12 cellular contexts compared by ENCODE assay signal in the genomic region with DNA sequence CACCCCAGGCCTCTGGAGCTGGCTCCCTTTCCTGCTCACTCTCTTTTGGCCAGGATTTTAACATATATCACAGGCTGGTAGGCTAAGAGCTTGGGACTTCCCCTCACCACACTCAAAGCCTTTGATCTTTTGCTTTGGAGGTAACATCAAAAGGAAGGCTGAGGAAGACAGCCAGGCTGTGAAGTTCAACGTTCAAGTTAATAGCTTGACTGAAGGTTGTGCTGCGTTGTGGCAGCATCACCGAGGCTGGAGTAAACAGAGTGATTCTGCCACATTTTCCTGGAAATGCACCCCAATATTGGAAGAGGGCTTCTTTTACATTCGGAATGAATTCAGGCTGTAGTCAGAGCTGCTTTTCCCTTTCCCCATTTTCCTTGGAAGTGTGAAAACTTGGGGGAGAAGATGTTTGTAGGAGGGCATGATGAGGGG. TPM values are rescaled to one million over a fixed set of nuclear protein-coding genes. Genes with fewer than 3 reads are reported as not detected.
DNase-seq lines count a peak whose midpoint lies in the region; ATAC-seq, FAIRE-seq and TF ChIP-seq lines count a peak whose summit lies in the region.
"Had no signal": no experiment of that assay in that cellular context is flagged by ENCODE, and none has a peak within 500 bp of the region (broad histone marks: within the 10 kb centered on the region; RNA-seq: fewer than 3 reads in every experiment).

No MANE protein-coding gene starts in this region.

- H3K27ac Mint-ChIP-seq in WTC11, result no peak overlapping the region; the same call in 1 of the 2 replicates

- H4K20me1 ChIP-seq in GM12878 (ENCODE audit: control insufficient read depth, insufficient read depth), result no peaks in the 10 kb centered on the region

- no peak overlapping the region for H3K4me2 ChIP-seq in GM12878 (ENCODE audit: control insufficient read depth, insufficient read depth)

- DNase-seq in WTC11 (ENCODE audit: low spot score), result no peak
- no peak for DNase-seq in GM12878 (ENCODE audit: low read depth, low spot score)
- DNase-seq in stimulated activated CD4-positive, alpha-beta T cell treated with anti-CD3 and anti-CD28 coated beads, Interleukin-1b, Interleukin-23, amount 100 ng/mL, for 48 hours, result peak; percentile 19
- no peak for DNase-seq in NCI-H1105 treated with DMSO at 0.1 percent for 48 hours (lab: John Stamatoyannopoulos, UW)
- DNase-seq in GM03348 (ENCODE audit: low spot score), result no peak
- no peak for DNase-seq in midbrain (lab: John Stamatoyannopoulos, UW)
- DNase-seq: body of pancreas, DMS79 treated with DMSO at 0.1 percent for 48 hours, left ventricle myocardium superior, NCI-H524 treated with DMSO at 0.1 percent for 48 hours had no signal

- no peaks in the 10 kb centered on the region for H3K27me3 Mint-ChIP-seq in WTC11 (ENCODE audit: low read depth)

- H3K4me1 Mint-ChIP-seq in WTC11, result peaks cover 73% of the 10 kb centered on the region

- H3K9me3 Mint-ChIP-seq in WTC11, result peaks cover 9% of the 10 kb centered on the region

- POLR2A ChIA-PET in WTC11 (lab: Charles Lee) (no interaction called here), GM12878 (lab: Charles Lee) (interaction anchor here (0.7 kb wide), 1 partner anchor 14 kb away, joined by 3 read pairs; no protein-coding TSS in a partner anchor)

- in situ Hi-C loops in GM12878 (cut with MboI), result no loop called here

- no peak for FAIRE-seq in GM12878 (lab: Jason Lieb, UNC)

- intact Hi-C loops in GM12878 (cut with micrococcal nuclease; ENCODE audit: unreplicated experiment), result no loop called here

- H3K4me3 ChIP-seq in GM12878, result no peak overlapping the region
- H3K4me3 ChIP-seq: body of pancreas had no signal

- no TSS peak for BruUV-seq in GM12878 (replicated peaks; lab: Mats Ljungman, UMichigan)

- CTCF ChIA-PET in WTC11 (lab: Charles Lee) (no interaction called here), GM12878 (lab: Yijun Ruan, JAX) (no interaction called here)

- H3K27me3 ChIP-seq in GM12878 (replicated peaks in 1 of 2; ENCODE audit: control insufficient read depth in 2 of 2, insufficient read depth in 2 of 2, low read length in 1 of 2), result peaks cover 0 to 2% of the 10 kb centered on the region in 2 experiments; a peak in 1 of 4 replicates
- H3K27me3 ChIP-seq: body of pancreas had no signal

- peaks cover 40% of the 10 kb centered on the region for H3K36me3 Mint-ChIP-seq in WTC11

- TF ChIP-seq POLR2A in GM12878 (IDR thresholded peaks at IDR 0.05; ENCODE audit: low read depth, low read length), result no peak

- no peaks in the 10 kb centered on the region for H3K79me2 ChIP-seq in GM12878 (ENCODE audit: control insufficient read depth, insufficient read depth, low read length)

- SMC1A ChIA-PET in GM12878 (lab: Charles Lee; ENCODE audit: uncharacterized antibody, unreplicated experiment), result no interaction called here

- no peak for TF ChIP-seq RAD21 in GM12878 (IDR thresholded peaks at IDR 0.05; ENCODE audit: insufficient read depth, low read depth, low read length)

- WGBS in GM12878 (ENCODE audit: insufficient coverage, insufficient replicate concordance, low lambda C conversion rate, missing lambda C conversion rate), result 11% methylated on average over 4 of the region's 4 CpGs

- no peak overlapping the region for H2AFZ ChIP-seq in GM12878 (ENCODE audit: control insufficient read depth, low read depth, low read length)

- no peaks in the 10 kb centered on the region for H3K4me1 ChIP-seq in GM12878 (ENCODE audit: control insufficient read depth, insufficient read depth, low read length)

- no peak for TF ChIP-seq CTCF in WTC11 (IDR thresholded peaks at IDR 0.05)
- no peak for TF ChIP-seq CTCF in GM12878 (IDR thresholded peaks at IDR 0.05 in 2 of 3, conservative IDR thresholded peaks at IDR 0.05 in 1 of 3; ENCODE audit: control insufficient read depth in 2 of 3, extremely low read depth in 1 of 3, insufficient read depth in 1 of 3, low read depth in 3 of 3, low read length in 3 of 3)

- no peaks in the 10 kb centered on the region for H3K9me3 ChIP-seq in GM12878 (replicated peaks; ENCODE audit: control insufficient read depth, insufficient read depth, low read length)
- H3K9me3 ChIP-seq: body of pancreas had no signal

- no peak for TF ChIP-seq EP300 in GM12878 (IDR thresholded peaks at IDR 0.05; ENCODE audit: borderline replicate concordance in 1 of 2, control insufficient read depth in 1 of 2, low read depth in 2 of 2, low read length in 2 of 2)

- ATAC-seq in GM19351 (IDR thresholded peaks at IDR 0.05; ENCODE audit: unreplicated experiment) (peak; percentile 45), WTC11 (no peak), GM12878 (peak; percentile 42; the same call in 1 of the 3 replicates), HG03442 (IDR thresholded peaks at IDR 0.05; ENCODE audit: unreplicated experiment) (no peak)
- ATAC-seq: body of pancreas had no signal

- no peak overlapping the region for H3K27ac ChIP-seq in GM12878 (ENCODE audit: control insufficient read depth, insufficient read depth)
- H3K27ac ChIP-seq: body of pancreas had no signal

- H3K36me3 ChIP-seq in GM12878 (ENCODE audit: control insufficient read depth in 2 of 2, insufficient read depth in 2 of 2, low read length in 1 of 2), result no peaks in the 10 kb centered on the region

- no peak overlapping the region for H3K9ac ChIP-seq in GM12878 (ENCODE audit: control insufficient read depth, insufficient read depth, low read length)

- RAD21 ChIA-PET in GM12878 (lab: Charles Lee; ENCODE audit: unreplicated experiment), result no interaction called here

- no peak overlapping the region for H3K4me3 Mint-ChIP-seq in WTC11

TF ChIP-seq in WTC11, 78 proteins besides CTCF, POLR2A, EP300 and RAD21:
- peak; percentile 58 for TF ChIP-seq GABPB1 (CRISPR knock-in tag; IDR thresholded peaks at IDR 0.05)
- TF ChIP-seq, protein P1, sequence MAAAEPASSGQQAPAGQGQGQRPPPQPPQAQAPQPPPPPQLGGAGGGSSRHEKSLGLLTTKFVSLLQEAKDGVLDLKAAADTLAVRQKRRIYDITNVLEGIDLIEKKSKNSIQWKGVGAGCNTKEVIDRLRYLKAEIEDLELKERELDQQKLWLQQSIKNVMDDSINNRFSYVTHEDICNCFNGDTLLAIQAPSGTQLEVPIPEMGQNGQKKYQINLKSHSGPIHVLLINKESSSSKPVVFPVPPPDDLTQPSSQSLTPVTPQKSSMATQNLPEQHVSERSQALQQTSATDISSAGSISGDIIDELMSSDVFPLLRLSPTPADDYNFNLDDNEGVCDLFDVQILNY (CRISPR knock-in tag; IDR thresholded peaks at IDR 0.05), result no peak
TF ChIP-seq in WTC11: peak in this region for 1.

TF ChIP-seq in GM12878, 131 proteins besides CTCF, POLR2A, EP300 and RAD21 (continues in another document):
- no peak for TF ChIP-seq MYC (IDR thresholded peaks at IDR 0.05; ENCODE audit: insufficient read depth, insufficient read length, insufficient replicate concordance, low read length, severe bottlenecking)
- no peak for TF ChIP-seq WRNIP1 (IDR thresholded peaks at IDR 0.05; ENCODE audit: borderline replicate concordance, low read depth, low read length)
- no peak for TF ChIP-seq STAT1 (conservative IDR thresholded peaks at IDR 0.05)
- TF ChIP-seq FOS (IDR thresholded peaks at IDR 0.05; ENCODE audit: borderline replicate concordance, extremely low read depth, insufficient read length), result no peak
- TF ChIP-seq, protein P2, sequence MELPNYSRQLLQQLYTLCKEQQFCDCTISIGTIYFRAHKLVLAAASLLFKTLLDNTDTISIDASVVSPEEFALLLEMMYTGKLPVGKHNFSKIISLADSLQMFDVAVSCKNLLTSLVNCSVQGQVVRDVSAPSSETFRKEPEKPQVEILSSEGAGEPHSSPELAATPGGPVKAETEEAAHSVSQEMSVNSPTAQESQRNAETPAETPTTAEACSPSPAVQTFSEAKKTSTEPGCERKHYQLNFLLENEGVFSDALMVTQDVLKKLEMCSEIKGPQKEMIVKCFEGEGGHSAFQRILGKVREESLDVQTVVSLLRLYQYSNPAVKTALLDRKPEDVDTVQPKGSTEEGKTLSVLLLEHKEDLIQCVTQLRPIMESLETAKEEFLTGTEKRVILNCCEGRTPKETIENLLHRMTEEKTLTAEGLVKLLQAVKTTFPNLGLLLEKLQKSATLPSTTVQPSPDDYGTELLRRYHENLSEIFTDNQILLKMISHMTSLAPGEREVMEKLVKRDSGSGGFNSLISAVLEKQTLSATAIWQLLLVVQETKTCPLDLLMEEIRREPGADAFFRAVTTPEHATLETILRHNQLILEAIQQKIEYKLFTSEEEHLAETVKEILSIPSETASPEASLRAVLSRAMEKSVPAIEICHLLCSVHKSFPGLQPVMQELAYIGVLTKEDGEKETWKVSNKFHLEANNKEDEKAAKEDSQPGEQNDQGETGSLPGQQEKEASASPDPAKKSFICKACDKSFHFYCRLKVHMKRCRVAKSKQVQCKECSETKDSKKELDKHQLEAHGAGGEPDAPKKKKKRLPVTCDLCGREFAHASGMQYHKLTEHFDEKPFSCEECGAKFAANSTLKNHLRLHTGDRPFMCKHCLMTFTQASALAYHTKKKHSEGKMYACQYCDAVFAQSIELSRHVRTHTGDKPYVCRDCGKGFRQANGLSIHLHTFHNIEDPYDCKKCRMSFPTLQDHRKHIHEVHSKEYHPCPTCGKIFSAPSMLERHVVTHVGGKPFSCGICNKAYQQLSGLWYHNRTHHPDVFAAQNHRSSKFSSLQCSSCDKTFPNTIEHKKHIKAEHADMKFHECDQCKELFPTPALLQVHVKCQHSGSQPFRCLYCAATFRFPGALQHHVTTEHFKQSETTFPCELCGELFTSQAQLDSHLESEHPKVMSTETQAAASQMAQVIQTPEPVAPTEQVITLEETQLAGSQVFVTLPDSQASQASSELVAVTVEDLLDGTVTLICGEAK (IDR thresholded peaks at IDR 0.05; ENCODE audit: borderline replicate concordance), result no peak

RNA-seq across cellular contexts. Expression of a gene that starts 57.3 kb away (rescaled TPM):
- total RNA-seq in WTC11 (2021), result 44.5 to 51.4 TPM (median 51.1 TPM) in 3 replicates
- 2.3 and 4.3 TPM in 2 replicates for total RNA-seq in GM12878 (2013; cell fraction: nucleolus; rRNA removed)
- total RNA-seq in GM12878 (2014; rRNA removed), result 0.05 TPM in 1 of 2 replicates, not detected in the other
- total RNA-seq in GM12878 (2014; rRNA removed; fragmentation: Illumina TruSeq; extraction: Trizol), result not detected in 2 replicates
- total RNA-seq in GM12878 (2021), result 0.21 and 1.1 TPM in 2 replicates
- polyA plus RNA-seq in GM12878 (2011; ENCODE audit: low read depth), result 0.12 TPM
- 0.20 and 0.53 TPM in 2 replicates for polyA plus RNA-seq in GM12878 (2011; rRNA removed)
- polyA plus RNA-seq in GM12878 (2011; cell fraction: cytosol; rRNA removed), result 0.34 and 0.43 TPM in 2 replicates
- polyA plus RNA-seq in GM12878 (2011; cell fraction: nucleus; rRNA removed), result 0.72 and 1.5 TPM in 2 replicates
- 0.66 and 0.69 TPM in 2 replicates for polyA plus RNA-seq in GM12878 (2012)
- 0.24 TPM in 1 of 2 replicates, not detected in the other for polyA plus RNA-seq in GM12878 (2014; fragmentation: Illumina TruSeq; extraction: Trizol)
- under 1 TPM in 1 of 2 experiments, not detected in 1; 0.02 TPM for polyA plus RNA-seq in GM12878 (2014; fragmentation: Nextera tagmentation; extraction: Ambion mirVana)
- polyA plus RNA-seq in GM12878 (2014; rRNA removed), result 0.15 and 0.46 TPM in 2 replicates
- under 1 TPM in 1 of 2 experiments, not detected in 1; 0.06 TPM for polyA plus RNA-seq in GM12878 (2016; fragmentation: Nextera tagmentation; extraction: Ambion mirVana)
- polyA minus RNA-seq in GM12878 (2011; rRNA and poly(A)+ RNA removed), result 0.36 TPM in 1 of 2 replicates, not detected in the other
- polyA minus RNA-seq in GM12878 (2011; cell fraction: cytosol; rRNA and poly(A)+ RNA removed), result 0.62 TPM in 1 of 2 replicates, not detected in the other
- polyA minus RNA-seq in GM12878 (2011; cell fraction: nucleus; rRNA and poly(A)+ RNA removed), result 0.38 and 0.60 TPM in 2 replicates

Comparison
In these comparisons a context has a peak if more than half of its experiments do, and no peak if none do; other contexts are left out.
1. ATAC-seq: peak in GM19351 (single experiment) and GM12878 (single experiment); none in WTC11 (single experiment) and HG03442 (single experiment).